In genomic region chr17:42142371-42142896, GRCh38 we compare ENCODE assay signal across 13 cellular contexts. TPM values are rescaled to one million over a fixed set of nuclear protein-coding genes. Genes with fewer than 3 reads are reported as not detected.
DNase-seq lines count a peak whose midpoint lies in the region; ATAC-seq and TF ChIP-seq lines count a peak whose summit lies in the region.
"Had no signal": no experiment of that assay in that cellular context is flagged by ENCODE, and none has a peak within 500 bp of the region (broad histone marks: within the 10 kb centered on the region; RNA-seq: fewer than 3 reads in every experiment).

No MANE protein-coding gene starts in this region.

- H3K27ac Mint-ChIP-seq in nephron: peak overlapping the region; percentile 5 to 61 (median 38)
- H3K27ac Mint-ChIP-seq in activated CD4-positive, alpha-beta T cell treated with anti-CD3 and anti-CD28 coated beads, Interleukin-2, amount 10 ng/mL, durations not matched to agents 24 days and 14 days: no peak overlapping the region

- TF ChIP-seq CTCF in nephron (IDR thresholded peaks at IDR 0.05; ENCODE audit: unreplicated experiment in 3 of 3): no peak

- peaks cover 55% of the 10 kb centered on the region for H3K4me1 Mint-ChIP-seq in nephron
- H3K4me1 Mint-ChIP-seq in activated CD4-positive, alpha-beta T cell treated with anti-CD3 and anti-CD28 coated beads, Interleukin-2, amount 10 ng/mL, durations not matched to agents 24 days and 14 days: peaks cover 17% of the 10 kb centered on the region

- no peaks in the 10 kb centered on the region for H3K27me3 ChIP-seq in ectodermal cell (ENCODE audit: control insufficient read depth, insufficient read depth, low read length, poor library complexity, severe bottlenecking)

- peaks cover 22% of the 10 kb centered on the region for H3K36me3 Mint-ChIP-seq in nephron (ENCODE audit: low read depth)
- peaks cover 29% of the 10 kb centered on the region for H3K36me3 Mint-ChIP-seq in activated CD4-positive, alpha-beta T cell treated with anti-CD3 and anti-CD28 coated beads, Interleukin-2, amount 10 ng/mL, durations not matched to agents 24 days and 14 days (ENCODE audit: low read depth)

- H3K4me1 ChIP-seq in ectodermal cell (ENCODE audit: control insufficient read depth, insufficient read depth, low read length): peaks cover 21% of the 10 kb centered on the region
- H3K4me1 ChIP-seq: Caco-2 had no signal

- WGBS in ectodermal cell, 2 experiments: 80 to 83% methylated on average over 7 of the region's 7 CpGs

- H3K36me3 ChIP-seq in ectodermal cell (ENCODE audit: control insufficient read depth, insufficient read depth, low read length): no peaks in the 10 kb centered on the region

- no peaks in the 10 kb centered on the region for H3K9me3 Mint-ChIP-seq in nephron
- no peaks in the 10 kb centered on the region for H3K9me3 Mint-ChIP-seq in activated CD4-positive, alpha-beta T cell treated with anti-CD3 and anti-CD28 coated beads, Interleukin-2, amount 10 ng/mL, durations not matched to agents 24 days and 14 days

- H3K4me3 ChIP-seq in ectodermal cell (ENCODE audit: insufficient read depth, low read depth, low read length): no peak overlapping the region
- H3K4me3 ChIP-seq: lung had no signal

- intact Hi-C loops in activated CD4-positive, alpha-beta T cell treated with anti-CD3 and anti-CD28 coated beads, Interleukin-2, amount 10 ng/mL, durations not matched to agents 24 days and 14 days (cut with micrococcal nuclease): no loop called here

- no peaks in the 10 kb centered on the region for H3K9me3 ChIP-seq in ectodermal cell (ENCODE audit: control insufficient read depth, low read length)
- H3K9me3 ChIP-seq: Caco-2 had no signal

- H3K4me3 Mint-ChIP-seq in nephron: peak overlapping the region in 1 of 3 experiments; percentile 8
- H3K4me3 Mint-ChIP-seq in activated CD4-positive, alpha-beta T cell treated with anti-CD3 and anti-CD28 coated beads, Interleukin-2, amount 10 ng/mL, durations not matched to agents 24 days and 14 days: no peak overlapping the region

- H3K27ac ChIP-seq in ectodermal cell (ENCODE audit: insufficient read depth, low read depth, low read length, poor library complexity, severe bottlenecking): peak overlapping the region; percentile 44

- ATAC-seq in GM19324 (IDR thresholded peaks at IDR 0.05; ENCODE audit: low FRiP score, unreplicated experiment): no peak

- DNase-seq in AG08396 (ENCODE audit: low spot score) (peak; percentile 60), M059J (ENCODE audit: low read depth) (peak; percentile 72), inferior parietal cortex (ENCODE audit: extremely low spot score) (no peak), NOMO-1 treated with DMSO at 0.1 percent for 48 hours (lab: John Stamatoyannopoulos, UW; ENCODE audit: unreplicated experiment) (no peak)
- no peak for DNase-seq in activated CD4-positive, alpha-beta T cell treated with anti-CD3 and anti-CD28 coated beads, Interleukin-2, amount 10 ng/mL, durations not matched to agents 24 days and 14 days
- DNase-seq: Caco-2; MM.1S; stimulated activated CD4-positive, alpha-beta T cell treated with anti-CD3 and anti-CD28 coated beads, Interleukin-15, amount 100 ng/mL, for 24 hours had no signal

- H3K27me3 Mint-ChIP-seq in nephron (ENCODE audit: low read depth): no peaks in the 10 kb centered on the region
- H3K27me3 Mint-ChIP-seq in activated CD4-positive, alpha-beta T cell treated with anti-CD3 and anti-CD28 coated beads, Interleukin-2, amount 10 ng/mL, durations not matched to agents 24 days and 14 days: no peaks in the 10 kb centered on the region

RNA-seq across cellular contexts. Expression of gene RAB5C, which starts 12.4 kb away (rescaled TPM):
- total RNA-seq in M059J (2014; rRNA removed; shearing (Covaris generic)): 135 and 138 TPM in 2 replicates
- polyA plus RNA-seq in ectodermal cell (2013, experiment 1 of 4): 85.1 TPM
- 80.5 TPM for polyA plus RNA-seq in ectodermal cell (2013, experiment 2 of 4)
- 62.6 TPM for polyA plus RNA-seq in ectodermal cell (2013, experiment 3 of 4)
- 66.4 TPM for polyA plus RNA-seq in ectodermal cell (2013, experiment 4 of 4)
- 55.8 and 64.6 TPM in 2 replicates for total RNA-seq in activated CD4-positive, alpha-beta T cell treated with anti-CD3 and anti-CD28 coated beads, Interleukin-2, amount 10 ng/mL, durations not matched to agents 24 days and 14 days

RNA-seq across cellular contexts. Expression of gene HSPB9, which starts 19.8 kb away (rescaled TPM):
- total RNA-seq in M059J (2014; rRNA removed; shearing (Covaris generic)): not detected in 2 replicates
- 0.48 TPM for polyA plus RNA-seq in ectodermal cell (2013, experiment 1 of 4)
- polyA plus RNA-seq in ectodermal cell (2013, experiment 2 of 4): not detected
- not detected for polyA plus RNA-seq in ectodermal cell (2013, experiment 3 of 4)
- polyA plus RNA-seq in ectodermal cell (2013, experiment 4 of 4): 0.28 TPM
- not detected in 2 replicates for total RNA-seq in activated CD4-positive, alpha-beta T cell treated with anti-CD3 and anti-CD28 coated beads, Interleukin-2, amount 10 ng/mL, durations not matched to agents 24 days and 14 days
- total RNA-seq: Caco-2, epithelial cell of proximal tubule had no signal

RNA-seq across cellular contexts. Expression of gene KAT2A, which starts 21.3 kb away (rescaled TPM):
- total RNA-seq in M059J (2014; rRNA removed; shearing (Covaris generic)): 5.7 and 8.6 TPM in 2 replicates
- 43.7 TPM for polyA plus RNA-seq in ectodermal cell (2013, experiment 1 of 4)
- 39.4 TPM for polyA plus RNA-seq in ectodermal cell (2013, experiment 2 of 4)
- 37.0 TPM for polyA plus RNA-seq in ectodermal cell (2013, experiment 3 of 4)
- 45.1 TPM for polyA plus RNA-seq in ectodermal cell (2013, experiment 4 of 4)
- 76.6 and 77.4 TPM in 2 replicates for total RNA-seq in activated CD4-positive, alpha-beta T cell treated with anti-CD3 and anti-CD28 coated beads, Interleukin-2, amount 10 ng/mL, durations not matched to agents 24 days and 14 days

RNA-seq across cellular contexts. Expression of gene DHX58, which starts 29.9 kb away (rescaled TPM):
- total RNA-seq in M059J (2014; rRNA removed; shearing (Covaris generic)): 22.3 TPM in 2 replicates
- polyA plus RNA-seq in ectodermal cell (2013, experiment 1 of 4): 0.57 TPM
- polyA plus RNA-seq in ectodermal cell (2013, experiment 2 of 4): 0.41 TPM
- 0.91 TPM for polyA plus RNA-seq in ectodermal cell (2013, experiment 3 of 4)
- polyA plus RNA-seq in ectodermal cell (2013, experiment 4 of 4): 0.65 TPM
- total RNA-seq in activated CD4-positive, alpha-beta T cell treated with anti-CD3 and anti-CD28 coated beads, Interleukin-2, amount 10 ng/mL, durations not matched to agents 24 days and 14 days: 22.9 and 25.8 TPM in 2 replicates

RNA-seq across cellular contexts. Expression of gene KCNH4, which starts 38.5 kb away (rescaled TPM):
- total RNA-seq in M059J (2014; rRNA removed; shearing (Covaris generic)): not detected in 2 replicates
- not detected for polyA plus RNA-seq in ectodermal cell (2013, experiment 1 of 4)
- not detected for polyA plus RNA-seq in ectodermal cell (2013, experiment 2 of 4)
- not detected for polyA plus RNA-seq in ectodermal cell (2013, experiment 3 of 4)
- 0.04 TPM for polyA plus RNA-seq in ectodermal cell (2013, experiment 4 of 4)
- 1.6 and 2.3 TPM in 2 replicates for total RNA-seq in activated CD4-positive, alpha-beta T cell treated with anti-CD3 and anti-CD28 coated beads, Interleukin-2, amount 10 ng/mL, durations not matched to agents 24 days and 14 days
- total RNA-seq: epithelial cell of proximal tubule had no signal

Comparison
In these comparisons a context has a peak if more than half of its experiments do, and no peak if none do; other contexts are left out.
1. DNase-seq: peak in AG08396 (single experiment) and M059J (single experiment); none in inferior parietal cortex (single experiment), activated CD4-positive, alpha-beta T cell treated with anti-CD3 and anti-CD28 coated beads, Interleukin-2, amount 10 ng/mL, durations not matched to agents 24 days and 14 days (single experiment) and NOMO-1 treated with DMSO at 0.1 percent for 48 hours (single experiment).